24 cellular contexts compared by ENCODE assay signal in the genomic region with DNA sequence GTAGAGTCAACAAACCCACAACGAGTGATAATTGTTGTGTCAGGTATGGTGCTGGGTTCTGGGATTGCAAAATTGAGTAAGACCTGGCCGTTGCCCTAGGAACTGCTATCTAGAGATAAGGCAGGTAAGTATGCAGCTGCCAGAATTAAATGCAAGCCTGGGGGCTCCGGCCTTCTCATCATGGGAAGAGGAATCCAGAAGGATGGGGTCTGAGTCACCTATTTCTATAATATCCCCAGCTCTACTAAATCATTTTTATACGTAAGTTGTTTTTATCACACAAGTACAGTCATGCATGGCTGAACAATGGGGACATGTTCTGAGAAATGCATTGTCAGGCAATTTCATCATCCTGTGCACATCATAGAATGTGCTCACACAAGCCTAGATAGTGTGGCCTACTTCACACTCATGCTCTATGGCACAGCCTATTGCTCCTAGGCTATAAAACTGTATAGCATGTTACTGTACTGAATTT.
DNase-seq lines count a peak whose midpoint lies in the region; ATAC-seq, FAIRE-seq and TF ChIP-seq lines count a peak whose summit lies in the region.
"Had no signal": no experiment of that assay in that cellular context is flagged by ENCODE, and none has a peak within 500 bp of the region (broad histone marks: within the 10 kb centered on the region; RNA-seq: fewer than 3 reads in every experiment).

No MANE protein-coding gene starts in this region.

- no peak for FAIRE-seq in K562 (lab: Jason Lieb, UNC)
- FAIRE-seq: A204.1, D721Med had no signal

- TF ChIP-seq CTCF in K562 (IDR thresholded peaks at IDR 0.05 in 2 of 3, conservative IDR thresholded peaks at IDR 0.05 in 1 of 3; ENCODE audit: insufficient read depth in 2 of 3, low read depth in 1 of 3, low read length in 3 of 3) (no peak), upper lobe of right lung (IDR thresholded peaks at IDR 0.05) (no peak)

- CTCF ChIA-PET in activated CD4-positive, alpha-beta T cell treated with anti-CD3 and anti-CD28 coated beads for 36 hours (lab: Charles Lee), result no interaction called here
- CTCF ChIA-PET in activated CD4-positive, alpha-beta T cell treated with anti-CD3 and anti-CD28 coated beads, Interleukin-2, amount 10 ng/mL, durations not matched to agents 7 days and 5 days (lab: Charles Lee), result no interaction called here
- CTCF ChIA-PET in K562 (lab: Yijun Ruan, JAX; ENCODE audit: low intra/inter-chr PET ratio), result no interaction called here

- H3K79me2 ChIP-seq in K562 (ENCODE audit: control insufficient read depth, insufficient read depth, low read length), result no peaks in the 10 kb centered on the region

- H3K27ac ChIP-seq in K562 (ENCODE audit: extremely low read depth, low read depth, low read length) (no peak overlapping the region), upper lobe of right lung (no peak overlapping the region)
- H3K27ac ChIP-seq: lower lobe of right lung, neutrophil had no signal

- BruUV-seq in K562 (replicated peaks; lab: Mats Ljungman, UMichigan), result no TSS peak

- TF ChIP-seq EP300 in K562 (IDR thresholded peaks at IDR 0.05; ENCODE audit: low read length), result no peak

- H3K9me3 Mint-ChIP-seq in activated CD4-positive, alpha-beta T cell treated with anti-CD3 and anti-CD28 coated beads for 36 hours (ENCODE audit: low read depth), result no peaks in the 10 kb centered on the region
- H3K9me3 Mint-ChIP-seq in activated CD4-positive, alpha-beta T cell treated with anti-CD3 and anti-CD28 coated beads, Interleukin-2, amount 10 ng/mL, durations not matched to agents 7 days and 5 days, result no peaks in the 10 kb centered on the region
- H3K9me3 Mint-ChIP-seq: activated naive CD4-positive, alpha-beta T cell treated with anti-CD3 and anti-CD28 coated beads, Interleukin-2, amount 10 ng/mL, durations not matched to agents 7 days and 5 days; HFFc6 had no signal

- TF ChIP-seq RAD21 in K562 (CRISPR knock-in tag; conservative IDR thresholded peaks at IDR 0.05 in 1 of 2, IDR thresholded peaks at IDR 0.05 in 1 of 2), result no peak

- no peaks in the 10 kb centered on the region for H3K9me3 ChIP-seq in K562 (replicated peaks; ENCODE audit: control insufficient read depth, insufficient read depth, low read depth, low read length)
- H3K9me3 ChIP-seq in upper lobe of right lung, result no peaks in the 10 kb centered on the region
- H3K9me3 ChIP-seq: lower lobe of right lung, neutrophil, SK-N-SH had no signal

- no peaks in the 10 kb centered on the region; a peak in 1 of 5 replicates for H3K4me1 ChIP-seq in K562 (replicated peaks in 1 of 2; ENCODE audit: control insufficient read depth in 2 of 2, insufficient read depth in 2 of 2, low read length in 2 of 2)
- no peaks in the 10 kb centered on the region for H3K4me1 ChIP-seq in upper lobe of right lung
- H3K4me1 ChIP-seq: lower lobe of right lung had no signal

- no peak overlapping the region for H2AFZ ChIP-seq in K562 (ENCODE audit: low read depth, low read length)

- peak; percentile 55 for ATAC-seq in activated CD4-positive, alpha-beta T cell treated with anti-CD3 and anti-CD28 coated beads for 36 hours
- ATAC-seq in K562, result peak; percentile 72
- ATAC-seq in upper lobe of right lung, result peak; percentile 58
- ATAC-seq: activated CD8-positive, alpha-beta T cell treated with anti-CD3 and anti-CD28 coated beads, Interleukin-2, amount 10 ng/mL, durations not matched to agents 7 days and 5 days had no signal

- H3K27me3 ChIP-seq in K562 (ENCODE audit: control insufficient read depth in 2 of 2, insufficient read depth in 2 of 2, low read length in 2 of 2) (0 out of 5 replicates have a peak, but pooled peaks cover 0 to 4% of the 10 kb centered on the region in 2 experiments), upper lobe of right lung (no peaks in the 10 kb centered on the region)
- H3K27me3 ChIP-seq: neutrophil had no signal

- H3K4me3 ChIP-seq in K562 (no peak overlapping the region), upper lobe of right lung (no peak overlapping the region)
- H3K4me3 ChIP-seq: lower lobe of right lung had no signal

- H3K9me1 ChIP-seq in K562 (ENCODE audit: control insufficient read depth, insufficient read depth, low read length), result no peaks in the 10 kb centered on the region

- H3K4me1 Mint-ChIP-seq in activated CD4-positive, alpha-beta T cell treated with anti-CD3 and anti-CD28 coated beads for 36 hours, result no peaks in the 10 kb centered on the region
- H3K4me1 Mint-ChIP-seq in activated CD4-positive, alpha-beta T cell treated with anti-CD3 and anti-CD28 coated beads, Interleukin-2, amount 10 ng/mL, durations not matched to agents 7 days and 5 days, result no peaks in the 10 kb centered on the region
- H3K4me1 Mint-ChIP-seq: activated naive CD4-positive, alpha-beta T cell treated with anti-CD3 and anti-CD28 coated beads, Interleukin-2, amount 10 ng/mL, durations not matched to agents 7 days and 5 days had no signal

- no peak for DNase-seq in activated CD4-positive, alpha-beta T cell treated with anti-CD3 and anti-CD28 coated beads for 36 hours
- DNase-seq in activated CD4-positive, alpha-beta T cell treated with anti-CD3 and anti-CD28 coated beads, Interleukin-2, amount 10 ng/mL, durations not matched to agents 7 days and 5 days, result no peak
- DNase-seq in K562 (ENCODE audit: extremely low read depth in 1 of 4, low spot score in 3 of 4) (no peak), islet precursor cell (peak; percentile 60), upper lobe of right lung (no peak), nucleus accumbens (lab: John Stamatoyannopoulos, UW) (no peak), NCI-H2107 treated with DMSO at 0.1 percent for 48 hours (lab: John Stamatoyannopoulos, UW; ENCODE audit: unreplicated experiment) (no peak), HK-2 (ENCODE audit: unreplicated experiment) (no peak)
- DNase-seq: activated CD8-positive, alpha-beta T cell treated with anti-CD3 and anti-CD28 coated beads, Interleukin-2, amount 10 ng/mL, durations not matched to agents 7 days and 5 days; activated naive CD4-positive, alpha-beta T cell treated with anti-CD3 and anti-CD28 coated beads, Interleukin-2, amount 10 ng/mL, durations not matched to agents 7 days and 5 days; activated T-cell treated with anti-CD3 and anti-CD28 coated beads, Interleukin-2, amount 50 U/mL, for 1 hour; aorta; C1 segment of cervical spinal cord; effector CD8-positive, alpha-beta T cell; HFFc6; lower lobe of right lung; NCI-H1694 treated with DMSO at 0.1 percent for 48 hours; NCI-H446; SK-N-SH; stimulated activated CD4-positive, alpha-beta T cell treated with anti-CD3 and anti-CD28 coated beads, Interleukin-12 subunit alpha, Interleukin-12 subunit beta, amount 100 ng/mL, for 4 hours; stimulated activated CD8-positive, alpha-beta memory T cell treated with anti-CD3 and anti-CD28 coated beads, Interleukin-4, amount 100 ng/mL, for 48 hours had no signal

- no peaks in the 10 kb centered on the region for H3K27me3 Mint-ChIP-seq in activated CD4-positive, alpha-beta T cell treated with anti-CD3 and anti-CD28 coated beads for 36 hours
- H3K27me3 Mint-ChIP-seq in activated CD4-positive, alpha-beta T cell treated with anti-CD3 and anti-CD28 coated beads, Interleukin-2, amount 10 ng/mL, durations not matched to agents 7 days and 5 days, result no peaks in the 10 kb centered on the region

- WGBS in K562 (ENCODE audit: insufficient coverage, low coverage, missing lambda C conversion rate), result 0% methylated on average over 4 of the region's 4 CpGs

- POLR2A ChIA-PET in activated CD4-positive, alpha-beta T cell treated with anti-CD3 and anti-CD28 coated beads for 36 hours (lab: Charles Lee), result no interaction called here
- POLR2A ChIA-PET in activated CD4-positive, alpha-beta T cell treated with anti-CD3 and anti-CD28 coated beads, Interleukin-2, amount 10 ng/mL, durations not matched to agents 7 days and 5 days (lab: Charles Lee), result no interaction called here
- POLR2A ChIA-PET in K562 (lab: Yijun Ruan, JAX), result no interaction called here

- H4K20me1 ChIP-seq in K562 (replicated peaks; ENCODE audit: control insufficient read depth, insufficient read depth, low read length), result no peaks in the 10 kb centered on the region

- intact Hi-C loops in activated CD4-positive, alpha-beta T cell treated with anti-CD3 and anti-CD28 coated beads for 36 hours (cut with DNase I, micrococcal nuclease), result no loop called here
- intact Hi-C loops in K562 (cut with micrococcal nuclease) (no loop called here), upper lobe of right lung (cut with DNase I) (no loop called here)

- H3K4me3 Mint-ChIP-seq in activated CD4-positive, alpha-beta T cell treated with anti-CD3 and anti-CD28 coated beads for 36 hours, result no peak overlapping the region
- H3K4me3 Mint-ChIP-seq in activated CD4-positive, alpha-beta T cell treated with anti-CD3 and anti-CD28 coated beads, Interleukin-2, amount 10 ng/mL, durations not matched to agents 7 days and 5 days, result no peak overlapping the region
- H3K4me3 Mint-ChIP-seq: activated CD8-positive, alpha-beta T cell treated with anti-CD3 and anti-CD28 coated beads, Interleukin-2, amount 10 ng/mL, durations not matched to agents 7 days and 5 days; activated naive CD4-positive, alpha-beta T cell treated with anti-CD3 and anti-CD28 coated beads, Interleukin-2, amount 10 ng/mL, durations not matched to agents 7 days and 5 days; HFFc6 had no signal

- H3K27ac Mint-ChIP-seq in activated CD4-positive, alpha-beta T cell treated with anti-CD3 and anti-CD28 coated beads for 36 hours, result no peak overlapping the region
- H3K27ac Mint-ChIP-seq in activated CD4-positive, alpha-beta T cell treated with anti-CD3 and anti-CD28 coated beads, Interleukin-2, amount 10 ng/mL, durations not matched to agents 7 days and 5 days, result no peak overlapping the region
- H3K27ac Mint-ChIP-seq: activated CD8-positive, alpha-beta T cell treated with anti-CD3 and anti-CD28 coated beads, Interleukin-2, amount 10 ng/mL, durations not matched to agents 7 days and 5 days; activated naive CD4-positive, alpha-beta T cell treated with anti-CD3 and anti-CD28 coated beads, Interleukin-2, amount 10 ng/mL, durations not matched to agents 7 days and 5 days; HFFc6 had no signal

- H3K9ac ChIP-seq in K562 (ENCODE audit: insufficient read depth in 1 of 2, low read depth in 2 of 2, low read length in 2 of 2), result no peak overlapping the region
- H3K9ac ChIP-seq: SK-N-SH had no signal

- H3K4me2 ChIP-seq in K562 (ENCODE audit: insufficient read depth, low read length), result no peak overlapping the region
- H3K4me2 ChIP-seq: SK-N-SH had no signal

- TF ChIP-seq POLR2A in K562 (conservative IDR thresholded peaks at IDR 0.05), result no peak

- H3K36me3 Mint-ChIP-seq in activated CD4-positive, alpha-beta T cell treated with anti-CD3 and anti-CD28 coated beads for 36 hours (ENCODE audit: low read depth), result no peaks in the 10 kb centered on the region
- H3K36me3 Mint-ChIP-seq in activated CD4-positive, alpha-beta T cell treated with anti-CD3 and anti-CD28 coated beads, Interleukin-2, amount 10 ng/mL, durations not matched to agents 7 days and 5 days (ENCODE audit: low read depth), result no peaks in the 10 kb centered on the region
- H3K36me3 Mint-ChIP-seq: activated naive CD4-positive, alpha-beta T cell treated with anti-CD3 and anti-CD28 coated beads, Interleukin-2, amount 10 ng/mL, durations not matched to agents 7 days and 5 days had no signal

- H3K36me3 ChIP-seq in K562 (ENCODE audit: control insufficient read depth, insufficient read depth, low read length) (no peaks in the 10 kb centered on the region), upper lobe of right lung (no peaks in the 10 kb centered on the region)
- H3K36me3 ChIP-seq: lower lobe of right lung, neutrophil had no signal

- in situ Hi-C loops in K562 (cut with MboI), result no loop called here
